ENCODE assay signal across 8 cellular contexts in genomic region chr10:51073461-51074237, GRCh38. TPM values are rescaled to one million over a fixed set of nuclear protein-coding genes. Genes with fewer than 3 reads are reported as not detected.
DNase-seq lines count a peak whose midpoint lies in the region; ATAC-seq and TF ChIP-seq lines count a peak whose summit lies in the region.

No MANE protein-coding gene starts in this region.

- H3K9me3 Mint-ChIP-seq in Calu3 (ENCODE audit: low read depth, unreplicated experiment) = no peaks in the 10 kb centered on the region
- no peaks in the 10 kb centered on the region for H3K9me3 Mint-ChIP-seq in dendritic cell treated with granulocyte-macrophage colony-stimulating factor and Interleukin-4, amounts not matched to agents 40 ng/mL and 50 ng/mL, for 4 days
- no peaks in the 10 kb centered on the region for H3K9me3 Mint-ChIP-seq in CD4-positive, alpha-beta T cell

- H3K4me3 ChIP-seq in left lung = peak overlapping the region; percentile 43 to 55
- peak overlapping the region; percentile 65 to 87 (median 78) for H3K4me3 ChIP-seq in subcutaneous abdominal adipose tissue (ENCODE audit: low read depth in 1 of 5, low read length in 5 of 5)

- intact Hi-C loops in Calu3 (cut with micrococcal nuclease; ENCODE audit: unreplicated experiment) (no loop called here), left lung (cut with DNase I) (no loop called here)
- intact Hi-C loops in dendritic cell treated with granulocyte-macrophage colony-stimulating factor and Interleukin-4, amounts not matched to agents 40 ng/mL and 50 ng/mL, for 4 days (cut with micrococcal nuclease) = no loop called here
- intact Hi-C loops in CD4-positive, alpha-beta T cell (cut with DNase I, micrococcal nuclease) = no loop called here

- BruUV-seq in Calu3 (replicated peaks; lab: Mats Ljungman, UMichigan) = no TSS peak

- no peak for TF ChIP-seq CTCF in Calu3 (IDR thresholded peaks at IDR 0.05; ENCODE audit: unreplicated experiment)
- TF ChIP-seq CTCF in left lung (IDR thresholded peaks at IDR 0.05) = no peak
- no peak for TF ChIP-seq CTCF in CD4-positive, alpha-beta T cell (IDR thresholded peaks at IDR 0.05)

- DNase-seq in Calu3 (peak; percentile 25), HuH-7 (ENCODE audit: low spot score) (peak; percentile 15), left lung (peak; percentile 35 to 72), NCI-H82 (lab: John Stamatoyannopoulos, UW) (no peak)
- DNase-seq in CD4-positive, alpha-beta T cell = no peak

- H3K4me1 Mint-ChIP-seq in Calu3 (ENCODE audit: low read depth, unreplicated experiment) = no peaks in the 10 kb centered on the region
- H3K4me1 Mint-ChIP-seq in dendritic cell treated with granulocyte-macrophage colony-stimulating factor and Interleukin-4, amounts not matched to agents 40 ng/mL and 50 ng/mL, for 4 days (ENCODE audit: low read depth) = peaks cover 11% of the 10 kb centered on the region
- H3K4me1 Mint-ChIP-seq in CD4-positive, alpha-beta T cell (ENCODE audit: low read depth) = peaks cover 7% of the 10 kb centered on the region

- H3K36me3 ChIP-seq in left lung (no peaks in the 10 kb centered on the region), subcutaneous abdominal adipose tissue (ENCODE audit: control insufficient read depth in 5 of 5, insufficient read depth in 5 of 5, low read length in 5 of 5) (no peaks in the 10 kb centered on the region)

- peak; percentile 63 for ATAC-seq in left lung
- ATAC-seq in CD4-positive, alpha-beta T cell (ENCODE audit: poor library complexity) = no peak
- ATAC-seq in GM19351 (IDR thresholded peaks at IDR 0.05; ENCODE audit: unreplicated experiment) = no peak

- peaks cover 11% of the 10 kb centered on the region for H3K36me3 Mint-ChIP-seq in Calu3 (ENCODE audit: insufficient read depth, unreplicated experiment)
- no peaks in the 10 kb centered on the region for H3K36me3 Mint-ChIP-seq in dendritic cell treated with granulocyte-macrophage colony-stimulating factor and Interleukin-4, amounts not matched to agents 40 ng/mL and 50 ng/mL, for 4 days (ENCODE audit: low read depth)
- no peaks in the 10 kb centered on the region for H3K36me3 Mint-ChIP-seq in CD4-positive, alpha-beta T cell (ENCODE audit: low read depth)

- no peaks in the 10 kb centered on the region for H3K9me3 ChIP-seq in left lung
- H3K9me3 ChIP-seq in subcutaneous abdominal adipose tissue (ENCODE audit: control insufficient read depth in 5 of 5, low read length in 5 of 5) = no peaks in the 10 kb centered on the region
- no peaks in the 10 kb centered on the region for H3K9me3 ChIP-seq in CD4-positive, alpha-beta T cell (ENCODE audit: control insufficient read depth, low read length)

- no peak overlapping the region for H3K27ac Mint-ChIP-seq in Calu3 (ENCODE audit: unreplicated experiment)
- no peak overlapping the region for H3K27ac Mint-ChIP-seq in dendritic cell treated with granulocyte-macrophage colony-stimulating factor and Interleukin-4, amounts not matched to agents 40 ng/mL and 50 ng/mL, for 4 days
- H3K27ac Mint-ChIP-seq in CD4-positive, alpha-beta T cell = no peak overlapping the region

- CTCF ChIA-PET in Calu3 (lab: Charles Lee) = interaction anchor here (0.6 to 0.7 kb wide), 2 partner anchors 25 to 1336 kb away, joined by 3 read pairs; no protein-coding TSS in a partner anchor
- CTCF ChIA-PET in CD4-positive, alpha-beta T cell (lab: Charles Lee) = no interaction called here

- POLR2A ChIA-PET in CD4-positive, alpha-beta T cell (lab: Charles Lee) = no interaction called here

- H3K27me3 ChIP-seq in left lung = peaks cover 0 to 46% of the 10 kb centered on the region in 2 donors
- peaks cover 12 to 23% (median 13%) of the 10 kb centered on the region in 5 donors for H3K27me3 ChIP-seq in subcutaneous abdominal adipose tissue (ENCODE audit: control insufficient read depth in 5 of 5, insufficient read depth in 4 of 5, low read length in 5 of 5)
- peaks cover 50% of the 10 kb centered on the region for H3K27me3 ChIP-seq in CD4-positive, alpha-beta T cell (ENCODE audit: control insufficient read depth, insufficient read depth, low read length)

- peak overlapping the region in 4 of 5 donors; percentile 19 to 51 (median 32) for H3K9ac ChIP-seq in subcutaneous abdominal adipose tissue (ENCODE audit: low read length in 5 of 5)

- H3K4me1 ChIP-seq in left lung (no peaks in the 10 kb centered on the region), subcutaneous abdominal adipose tissue (ENCODE audit: control insufficient read depth in 5 of 5, insufficient read depth in 5 of 5, low read length in 5 of 5) (peaks cover 1 to 23% (median 18%) of the 10 kb centered on the region in 5 donors)

- peak overlapping the region; percentile 39 to 86 for H3K27ac ChIP-seq in left lung
- peak overlapping the region; percentile 37 for H3K27ac ChIP-seq in subcutaneous abdominal adipose tissue (ENCODE audit: low read depth, low read length)
- no peak overlapping the region for H3K27ac ChIP-seq in CD4-positive, alpha-beta T cell (ENCODE audit: low read depth, low read length)

- H3K27me3 Mint-ChIP-seq in Calu3 (ENCODE audit: unreplicated experiment) = peaks cover 30% of the 10 kb centered on the region
- peaks cover 42% of the 10 kb centered on the region for H3K27me3 Mint-ChIP-seq in dendritic cell treated with granulocyte-macrophage colony-stimulating factor and Interleukin-4, amounts not matched to agents 40 ng/mL and 50 ng/mL, for 4 days
- peaks cover 61% of the 10 kb centered on the region for H3K27me3 Mint-ChIP-seq in CD4-positive, alpha-beta T cell

- H3K4me3 Mint-ChIP-seq in Calu3 (ENCODE audit: low read depth, unreplicated experiment) = peak overlapping the region; percentile 77
- peak overlapping the region; percentile 66 for H3K4me3 Mint-ChIP-seq in dendritic cell treated with granulocyte-macrophage colony-stimulating factor and Interleukin-4, amounts not matched to agents 40 ng/mL and 50 ng/mL, for 4 days
- H3K4me3 Mint-ChIP-seq in CD4-positive, alpha-beta T cell = no peak overlapping the region

RNA-seq across cellular contexts. Expression of gene PRKG1, which starts 0.6 kb away (rescaled TPM):
- total RNA-seq in Calu3 (2022) = 0.21 and 0.81 TPM in 2 replicates
- 10 to 100 TPM; 22.9 to 29.0 TPM for total RNA-seq in left lung
- under 1 TPM in 1 of 2 experiments, not detected in 1; 0.31 TPM for total RNA-seq in CD4-positive, alpha-beta T cell

Comparison
In these comparisons a context has a peak if more than half of its experiments do, and no peak if none do; other contexts are left out.
1. DNase-seq: peak in Calu3 (single experiment), HuH-7 (single experiment) and left lung (2 of 2); none in CD4-positive, alpha-beta T cell (0 of 10) and NCI-H82 (single experiment).
2. RNA of gene PRKG1, which starts 0.6 kb away (total RNA-seq): 22.9 to 29.0 TPM in left lung; 0.31 TPM in CD4-positive, alpha-beta T cell and 0.21 to 0.81 TPM in Calu3; every median in the first group is over 10 times any median in the second.